In the genomic region with DNA sequence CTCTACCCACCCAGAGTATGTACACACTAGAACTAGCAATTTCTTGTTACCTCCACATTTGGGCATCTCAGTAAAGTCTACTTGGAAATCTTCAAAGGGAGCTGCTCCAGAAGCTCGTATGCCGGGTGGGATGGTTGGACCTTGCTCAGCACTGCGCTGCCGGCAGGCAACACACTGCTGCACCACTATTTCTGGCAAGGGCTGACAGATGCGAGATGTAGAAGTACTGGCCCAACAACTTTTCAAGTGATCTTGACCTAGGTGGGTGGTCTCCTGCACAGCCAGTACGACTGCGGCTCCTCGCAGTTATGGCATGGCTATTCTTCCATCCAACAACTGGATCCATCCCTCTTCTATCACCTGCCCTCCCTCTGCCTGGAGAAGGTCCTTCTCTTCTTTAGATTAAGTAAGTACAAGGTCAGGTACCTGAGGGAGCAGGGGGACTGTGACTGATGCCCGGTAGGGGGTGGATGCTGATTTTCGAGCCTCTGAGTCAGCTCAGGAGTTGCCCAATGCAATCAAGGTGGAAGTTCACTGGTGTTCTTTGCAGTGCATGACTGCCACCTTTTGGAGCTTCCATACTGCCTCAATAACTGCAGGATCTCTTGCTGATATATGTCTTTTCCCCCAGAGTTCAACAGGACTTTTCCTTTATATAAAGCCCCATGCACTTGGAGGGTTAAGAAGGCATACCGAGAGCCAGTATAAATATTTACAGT, we compare ENCODE assay signal across 11 cellular contexts.
A peak's percentile ranks its signal among the peaks of the same experiment; 100 is the strongest.
DNase-seq lines count a peak whose midpoint lies in the region; ATAC-seq and TF ChIP-seq lines count a peak whose summit lies in the region.
"Had no signal": no experiment of that assay in that cellular context is flagged by ENCODE, and none has a peak within 500 bp of the region (broad histone marks: within the 10 kb centered on the region; RNA-seq: fewer than 3 reads in every experiment).

No MANE protein-coding gene starts in this region.

- peak; percentile 49 for TF ChIP-seq CTCF in cardiac fibroblast (IDR thresholded peaks at IDR 0.05; ENCODE audit: low read depth, low read length)

- H3K9me3 Mint-ChIP-seq in stimulated activated naive CD8-positive, alpha-beta T cell treated with anti-CD3 and anti-CD28 coated beads, Interleukin-15, amount 100 ng/mL, for 72 hours: no peaks in the 10 kb centered on the region
- H3K9me3 Mint-ChIP-seq: activated naive CD4-positive, alpha-beta T cell treated with anti-CD3 and anti-CD28 coated beads, Interleukin-2, amount 50 U/mL, for 24 hours had no signal

- H3K27me3 Mint-ChIP-seq in stimulated activated naive CD8-positive, alpha-beta T cell treated with anti-CD3 and anti-CD28 coated beads, Interleukin-15, amount 100 ng/mL, for 72 hours: peaks cover 19% of the 10 kb centered on the region

- no peak overlapping the region for H3K4me3 ChIP-seq in cardiac fibroblast (replicated peaks in 1 of 2; ENCODE audit: low read depth in 2 of 2, low read length in 2 of 2)

- no peak for ATAC-seq in HG02678 (IDR thresholded peaks at IDR 0.05; ENCODE audit: unreplicated experiment)
- no peak for ATAC-seq in stimulated activated naive CD8-positive, alpha-beta T cell treated with anti-CD3 and anti-CD28 coated beads, Interleukin-15, amount 100 ng/mL, for 72 hours

- DNase-seq in ELR (ENCODE audit: low read depth) (peak; percentile 71), LoVo (ENCODE audit: low spot score) (peak; percentile 56), cardiac fibroblast (ENCODE audit: low read depth in 2 of 2) (peak; percentile 72 to 84), myocyte (ENCODE audit: low read depth) (peak; percentile 57), T-helper 2 cell (no peak), MV-4-11 (lab: John Stamatoyannopoulos, UW) (no peak)
- no peak for DNase-seq in stimulated activated naive CD8-positive, alpha-beta T cell treated with anti-CD3 and anti-CD28 coated beads, Interleukin-15, amount 100 ng/mL, for 72 hours
- DNase-seq: kidney; stimulated activated CD4-positive, alpha-beta T cell treated with anti-CD3 and anti-CD28 coated beads, Interleukin-2, amount 100 ng/mL, for 48 hours had no signal

- H3K27ac Mint-ChIP-seq in stimulated activated naive CD8-positive, alpha-beta T cell treated with anti-CD3 and anti-CD28 coated beads, Interleukin-15, amount 100 ng/mL, for 72 hours: no peak overlapping the region
- H3K27ac Mint-ChIP-seq: activated naive CD4-positive, alpha-beta T cell treated with anti-CD3 and anti-CD28 coated beads, Interleukin-2, amount 50 U/mL, for 24 hours had no signal

- no peaks in the 10 kb centered on the region for H3K4me1 Mint-ChIP-seq in stimulated activated naive CD8-positive, alpha-beta T cell treated with anti-CD3 and anti-CD28 coated beads, Interleukin-15, amount 100 ng/mL, for 72 hours
- H3K4me1 Mint-ChIP-seq: activated naive CD4-positive, alpha-beta T cell treated with anti-CD3 and anti-CD28 coated beads, Interleukin-2, amount 50 U/mL, for 24 hours had no signal

- no peak overlapping the region for H3K4me3 Mint-ChIP-seq in stimulated activated naive CD8-positive, alpha-beta T cell treated with anti-CD3 and anti-CD28 coated beads, Interleukin-15, amount 100 ng/mL, for 72 hours
- H3K4me3 Mint-ChIP-seq: activated naive CD4-positive, alpha-beta T cell treated with anti-CD3 and anti-CD28 coated beads, Interleukin-2, amount 50 U/mL, for 24 hours had no signal

Comparison
In these comparisons a context has a peak if more than half of its experiments do, and no peak if none do; other contexts are left out.
1. DNase-seq: peak in ELR (single experiment), LoVo (single experiment), cardiac fibroblast (2 of 2) and myocyte (single experiment); none in T-helper 2 cell (0 of 5), MV-4-11 (single experiment) and stimulated activated naive CD8-positive, alpha-beta T cell treated with anti-CD3 and anti-CD28 coated beads, Interleukin-15, amount 100 ng/mL, for 72 hours (0 of 2).